Comparison of ENCODE assay signal across 8 cellular contexts in the genomic region with DNA sequence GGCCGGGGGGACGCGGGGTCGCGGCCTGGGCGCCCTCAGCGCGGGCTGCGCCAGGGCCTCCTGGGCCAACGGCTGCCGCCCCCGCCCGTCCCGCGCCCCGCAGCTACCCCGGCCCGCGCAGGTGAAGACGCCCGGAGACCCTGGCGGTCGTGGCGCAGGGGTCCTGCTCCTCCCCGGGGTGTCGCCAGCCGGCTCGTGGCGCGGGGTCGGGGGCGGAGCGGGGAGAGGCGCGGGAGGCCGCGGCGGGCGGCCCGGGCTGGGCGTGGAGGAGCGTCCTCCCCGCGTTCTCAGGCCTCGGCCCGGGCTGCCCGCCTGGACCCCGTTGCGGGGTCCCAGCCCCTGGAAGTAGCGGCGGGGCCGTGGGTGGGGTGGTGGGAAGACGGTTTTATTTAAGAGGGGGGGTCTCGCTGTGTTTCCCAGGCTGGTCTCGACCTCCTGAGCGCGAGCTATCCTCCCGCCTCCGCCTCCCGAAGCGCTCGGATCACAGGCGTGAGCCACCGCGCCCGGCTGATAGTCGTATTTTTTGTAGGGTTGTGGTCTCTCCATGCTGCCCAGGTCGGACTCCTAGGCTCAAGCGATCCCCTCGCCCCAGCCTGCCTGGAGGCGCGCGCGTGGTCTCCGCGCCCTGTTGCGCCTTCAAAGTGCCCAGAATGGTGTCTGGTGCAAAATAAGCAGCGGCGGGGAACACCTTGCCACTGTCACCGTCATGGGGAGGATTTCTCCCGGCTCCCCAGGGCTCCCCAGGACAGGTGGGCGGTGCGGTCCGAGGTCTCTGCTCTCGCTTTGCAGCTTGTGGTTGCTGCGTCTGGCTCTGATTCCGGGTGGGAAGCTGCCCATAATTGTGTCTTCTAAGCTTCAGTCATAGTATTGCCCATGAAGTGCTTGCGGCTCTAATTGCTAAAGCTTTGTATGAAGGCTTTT. TPM values are rescaled to one million over a fixed set of nuclear protein-coding genes. Genes with fewer than 3 reads are reported as not detected.
DNase-seq lines count a peak whose midpoint lies in the region; ATAC-seq, FAIRE-seq and TF ChIP-seq lines count a peak whose summit lies in the region.

No MANE protein-coding gene starts in this region.

- H3K36me3 Mint-ChIP-seq in brain = peaks cover 44% of the 10 kb centered on the region

- intact Hi-C loops in HepG2 (cut with micrococcal nuclease; ENCODE audit: unreplicated experiment) = loop anchor here (5.0 to 10.0 kb wide), 3 partner anchors 58 to 640 kb away; a partner anchor contains a TSS

- H3K36me3 ChIP-seq in SJSA1 (peaks cover 16% of the 10 kb centered on the region), HepG2 (replicated peaks in 1 of 2; ENCODE audit: control insufficient read depth in 1 of 2, insufficient read depth in 2 of 2, low read length in 2 of 2) (no peaks in the 10 kb centered on the region)

- no peak for TF ChIP-seq EP300 in A549 (IDR thresholded peaks at IDR 0.05)
- no peak for TF ChIP-seq EP300 in HepG2 (IDR thresholded peaks at IDR 0.05; ENCODE audit: low read depth in 2 of 2, low read length in 2 of 2)
- TF ChIP-seq EP300 in HepG2 (CRISPR knock-in tag; IDR thresholded peaks at IDR 0.05; ENCODE audit: borderline replicate concordance) = no peak

- no peaks in the 10 kb centered on the region for H3K9me3 ChIP-seq in A549
- no peaks in the 10 kb centered on the region for H3K9me3 ChIP-seq in SJSA1 (replicated peaks)
- no peaks in the 10 kb centered on the region for H3K9me3 ChIP-seq in HepG2 (ENCODE audit: low read length)

- TF ChIP-seq CTCF in A549 (IDR thresholded peaks at IDR 0.05) (no peak), brain (conservative IDR thresholded peaks at IDR 0.05) (no peak), HepG2 (CRISPR knock-in tag; IDR thresholded peaks at IDR 0.05) (no peak)

- DNase-seq in A549 (ENCODE audit: low read depth in 1 of 2, low spot score in 1 of 2) = peak; percentile 28 to 29
- peak in 1 of 2 experiments; percentile 24 for DNase-seq in SJSA1 (ENCODE audit: low read depth in 1 of 2, low spot score in 2 of 2)
- no peak for DNase-seq in HepG2 (ENCODE audit: low spot score)
- peak; percentile 75 for DNase-seq in stimulated activated CD8-positive, alpha-beta memory T cell treated with anti-CD3 and anti-CD28 coated beads, Interleukin-4, amount 100 ng/mL, for 48 hours

- H3K4me3 Mint-ChIP-seq in brain = peak overlapping the region; percentile 93 to 98 (median 94)

- H3K27me3 ChIP-seq in SJSA1 (replicated peaks) (no peaks in the 10 kb centered on the region), HepG2 (ENCODE audit: control insufficient read depth in 1 of 2, insufficient read depth in 2 of 2, low read length in 2 of 2) (no peaks in the 10 kb centered on the region; a peak in 1 of 5 replicates)

- TF ChIP-seq RAD21 in A549 (conservative IDR thresholded peaks at IDR 0.05 in 1 of 2, IDR thresholded peaks at IDR 0.05 in 1 of 2) = no peak
- TF ChIP-seq RAD21 in HepG2 (CRISPR knock-in tag; IDR thresholded peaks at IDR 0.05) = no peak

- H4K20me1 ChIP-seq in HepG2 (ENCODE audit: insufficient read depth, low read length) = peaks cover 34% of the 10 kb centered on the region

- CTCF ChIA-PET in A549 (lab: Yijun Ruan, JAX) (interaction anchor here (0.7 to 4.3 kb wide), 7 partner anchors 9 to 495 kb away, joined by 3 to 22 read pairs (median 4); no protein-coding TSS in a partner anchor), HepG2 (lab: Yijun Ruan, JAX; ENCODE audit: low intra/inter-chr PET ratio, low total read pairs) (no interaction called here)

- H3K9me3 Mint-ChIP-seq in brain = peaks cover 0 to 5% (median 3%) of the 10 kb centered on the region in 5 experiments

- H3K4me2 ChIP-seq in A549 (peak overlapping the region; percentile 95), HepG2 (ENCODE audit: low read depth, low read length) (peak overlapping the region; percentile 83)

- in situ Hi-C loops in HepG2 (cut with HindIII; ENCODE audit: extremely low pct_ligation_motif_present, low pct_unique_long_range_greater_than_20kb) = no loop called here

- no peak overlapping the region for H2AFZ ChIP-seq in HepG2 (ENCODE audit: low read length)

- H3K27ac ChIP-seq in A549 = peak overlapping the region; percentile 89 to 95
- 0 out of 2 replicates have a peak overlapping the region, but pooled peaks have one; percentile 10 for H3K27ac ChIP-seq in SJSA1
- H3K27ac ChIP-seq in HepG2 (ENCODE audit: extremely low read length, insufficient read depth, low read length) = peak overlapping the region; percentile 60

- peaks cover 17% of the 10 kb centered on the region for H3K4me1 ChIP-seq in A549
- peaks cover 37% of the 10 kb centered on the region for H3K4me1 ChIP-seq in SJSA1 (replicated peaks)
- peaks cover 79% of the 10 kb centered on the region for H3K4me1 ChIP-seq in HepG2 (ENCODE audit: insufficient read depth, low read length)

- H3K27me3 Mint-ChIP-seq in brain = peaks cover 6% of the 10 kb centered on the region

- peak overlapping the region; percentile 89 to 98 (median 91) for H3K27ac Mint-ChIP-seq in brain

- 6% methylated on average over 20 of the region's 88 CpGs for WGBS in A549 (ENCODE audit: missing lambda C conversion rate)
- 2% methylated on average over 9 of the region's 88 CpGs for WGBS in HepG2 (ENCODE audit: low lambda C conversion rate)

- peaks cover 49% of the 10 kb centered on the region for H3K79me2 ChIP-seq in HepG2 (ENCODE audit: insufficient read depth, low read length)

- BruUV-seq in HepG2 (replicated peaks; lab: Mats Ljungman, UMichigan) = no TSS peak

- ATAC-seq in A549 (peak; percentile 4 to 32; a peak in 1 of 6 replicates), GM18867 (IDR thresholded peaks at IDR 0.05; ENCODE audit: unreplicated experiment) (peak; percentile 10), HG03175 (IDR thresholded peaks at IDR 0.05; ENCODE audit: unreplicated experiment) (peak; percentile 7), HepG2 (peak; percentile 5; the same call in 1 of the 3 replicates), GM21367 (IDR thresholded peaks at IDR 0.05; ENCODE audit: unreplicated experiment) (no peak)

- H3K4me3 ChIP-seq in A549 = peak overlapping the region; percentile 97
- H3K4me3 ChIP-seq in SJSA1 = peak overlapping the region; percentile 93
- H3K4me3 ChIP-seq in HepG2 (replicated peaks in 1 of 3; ENCODE audit: insufficient read depth in 1 of 3, low read depth in 2 of 3, low read length in 3 of 3) = peak overlapping the region; percentile 77 to 93 (median 90)

- FAIRE-seq in A549 (lab: Jason Lieb, UNC) (no peak), HepG2 (lab: Jason Lieb, UNC) (no peak)

- peak overlapping the region; percentile 83 for H3K9ac ChIP-seq in HepG2 (ENCODE audit: insufficient read depth, low read depth, low read length)

- TF ChIP-seq POLR2A in A549 (IDR thresholded peaks at IDR 0.05; ENCODE audit: low read length) (no peak), HepG2 (IDR thresholded peaks at IDR 0.05; ENCODE audit: insufficient read depth in 1 of 2, low read depth in 2 of 2, low read length in 2 of 2) (no peak)

- peaks cover 67% of the 10 kb centered on the region for H3K4me1 Mint-ChIP-seq in brain

- POLR2A ChIA-PET in A549 (lab: Yijun Ruan, JAX) (no interaction called here), HepG2 (lab: Yijun Ruan, JAX) (interaction anchor here (0.7 to 1.1 kb wide), 2 partner anchors 84 to 141 kb away, joined by 3 read pairs; no protein-coding TSS in a partner anchor)

RNA-seq across cellular contexts. Expression of a gene that starts 15.3 kb away (rescaled TPM):
- polyA plus RNA-seq in A549 (2011; rRNA removed) (129 and 130 TPM in 2 replicates), A549 (2017; fragmentation: RNase III; extraction: RNeasy Plus Mini Kit Qiagen cat#74134 plus additional on column Dnase treatment) (55.5 to 60.7 TPM (median 57.5 TPM) in 3 replicates), brain (ENCODE audit: insufficient read depth, low read depth, low replicate concordance) (128 TPM), HepG2 (2011; rRNA removed) (126 and 140 TPM in 2 replicates)
- 121 and 125 TPM in 2 replicates for polyA plus RNA-seq in A549 (2012; cell fraction: cytosol; rRNA removed)
- 695 and 869 TPM in 2 replicates for polyA plus RNA-seq in A549 (2012; cell fraction: nucleus; rRNA removed)
- polyA minus RNA-seq in A549 (2011; rRNA and poly(A)+ RNA removed) = 108 and 152 TPM in 2 replicates
- 115 and 122 TPM in 2 replicates for total RNA-seq in SJSA1 (2014; rRNA removed; shearing (Covaris generic))
- total RNA-seq in HepG2 (2016; rRNA removed; fragmentation: Illumina TruSeq; extraction: Trizol) = 23.2 and 47.0 TPM in 2 replicates
- total RNA-seq in HepG2 (2016; cell fraction: cytosol; rRNA removed; fragmentation: Illumina TruSeq; extraction: Trizol; ENCODE audit: low read depth) = 20.5 and 20.8 TPM in 2 replicates
- 23.7 and 48.5 TPM in 2 replicates for total RNA-seq in HepG2 (2016; cell fraction: insoluble cytoplasmic fraction; rRNA removed; fragmentation: Illumina TruSeq; extraction: Trizol)
- total RNA-seq in HepG2 (2016; cell fraction: membrane; rRNA removed; fragmentation: Illumina TruSeq; extraction: Trizol) = 17.9 and 19.0 TPM in 2 replicates
- total RNA-seq in HepG2 (2016; cell fraction: nucleus; rRNA removed; fragmentation: Illumina TruSeq; extraction: Trizol) = 73.3 and 80.7 TPM in 2 replicates
- 172 and 209 TPM in 2 replicates for polyA plus RNA-seq in HepG2 (2011; cell fraction: cytosol; rRNA removed)
- polyA plus RNA-seq in HepG2 (2011; cell fraction: nucleus; rRNA removed) = 652 and 741 TPM in 2 replicates
- polyA plus RNA-seq in HepG2 (2012) = 71.5 and 75.9 TPM in 2 replicates
- 8.3 and 11.8 TPM in 2 replicates for polyA plus RNA-seq in HepG2 (2016; cell fraction: cytosol; fragmentation: Illumina TruSeq; extraction: Trizol; ENCODE audit: low read depth)
- polyA plus RNA-seq in HepG2 (2016; cell fraction: insoluble cytoplasmic fraction; fragmentation: Illumina TruSeq; extraction: Trizol; ENCODE audit: low read depth) = 18.4 and 20.2 TPM in 2 replicates
- polyA plus RNA-seq in HepG2 (2016; cell fraction: membrane; fragmentation: Illumina TruSeq; extraction: Trizol; ENCODE audit: low read depth) = 7.5 and 9.3 TPM in 2 replicates
- 160 and 177 TPM in 2 replicates for polyA plus RNA-seq in HepG2 (2016; cell fraction: nucleus; fragmentation: Illumina TruSeq; extraction: Trizol; ENCODE audit: insufficient read depth, low read depth)
- polyA minus RNA-seq in HepG2 (2011; rRNA and poly(A)+ RNA removed; ENCODE audit: low replicate concordance) = 212 and 267 TPM in 2 replicates
- 55.5 and 58.0 TPM in 2 replicates for polyA minus RNA-seq in HepG2 (2011; cell fraction: cytosol; rRNA and poly(A)+ RNA removed)
- 208 and 210 TPM in 2 replicates for polyA minus RNA-seq in HepG2 (2011; cell fraction: nucleus; rRNA and poly(A)+ RNA removed)

RNA-seq across cellular contexts. Expression of a gene that starts 59.3 kb away (rescaled TPM):
- 21.5 and 26.1 TPM in 2 replicates for polyA plus RNA-seq in A549 (2011; rRNA removed)
- 58.0 and 75.8 TPM in 2 replicates for polyA plus RNA-seq in A549 (2012; cell fraction: cytosol; rRNA removed)
- 169 and 176 TPM in 2 replicates for polyA plus RNA-seq in A549 (2012; cell fraction: nucleus; rRNA removed)
- 35.4 to 37.0 TPM (median 36.0 TPM) in 3 replicates for polyA plus RNA-seq in A549 (2017; fragmentation: RNase III; extraction: RNeasy Plus Mini Kit Qiagen cat#74134 plus additional on column Dnase treatment)
- polyA minus RNA-seq in A549 (2011; rRNA and poly(A)+ RNA removed) = 19.3 and 22.8 TPM in 2 replicates
- 35.4 and 36.1 TPM in 2 replicates for total RNA-seq in SJSA1 (2014; rRNA removed; shearing (Covaris generic))
- 37.7 TPM for polyA plus RNA-seq in brain (ENCODE audit: insufficient read depth, low read depth, low replicate concordance)
- 28.2 and 31.6 TPM in 2 replicates for total RNA-seq in HepG2 (2016; rRNA removed; fragmentation: Illumina TruSeq; extraction: Trizol)
- 7.8 and 8.0 TPM in 2 replicates for total RNA-seq in HepG2 (2016; cell fraction: cytosol; rRNA removed; fragmentation: Illumina TruSeq; extraction: Trizol; ENCODE audit: low read depth)
- 27.8 and 31.5 TPM in 2 replicates for total RNA-seq in HepG2 (2016; cell fraction: insoluble cytoplasmic fraction; rRNA removed; fragmentation: Illumina TruSeq; extraction: Trizol)
- 18.9 and 22.1 TPM in 2 replicates for total RNA-seq in HepG2 (2016; cell fraction: membrane; rRNA removed; fragmentation: Illumina TruSeq; extraction: Trizol)
- total RNA-seq in HepG2 (2016; cell fraction: nucleus; rRNA removed; fragmentation: Illumina TruSeq; extraction: Trizol) = 26.6 and 28.2 TPM in 2 replicates
- 35.2 and 44.4 TPM in 2 replicates for polyA plus RNA-seq in HepG2 (2011; rRNA removed)
- polyA plus RNA-seq in HepG2 (2011; cell fraction: cytosol; rRNA removed) = 32.6 and 49.3 TPM in 2 replicates
- polyA plus RNA-seq in HepG2 (2011; cell fraction: nucleus; rRNA removed) = 186 and 201 TPM in 2 replicates
- 33.0 and 39.4 TPM in 2 replicates for polyA plus RNA-seq in HepG2 (2012)
- 13.8 and 16.4 TPM in 2 replicates for polyA plus RNA-seq in HepG2 (2016; cell fraction: cytosol; fragmentation: Illumina TruSeq; extraction: Trizol; ENCODE audit: low read depth)
- polyA plus RNA-seq in HepG2 (2016; cell fraction: insoluble cytoplasmic fraction; fragmentation: Illumina TruSeq; extraction: Trizol; ENCODE audit: low read depth) = 49.1 and 51.2 TPM in 2 replicates
- polyA plus RNA-seq in HepG2 (2016; cell fraction: membrane; fragmentation: Illumina TruSeq; extraction: Trizol; ENCODE audit: low read depth) = 21.9 and 26.3 TPM in 2 replicates
- 111 and 112 TPM in 2 replicates for polyA plus RNA-seq in HepG2 (2016; cell fraction: nucleus; fragmentation: Illumina TruSeq; extraction: Trizol; ENCODE audit: insufficient read depth, low read depth)
- 16.3 and 17.4 TPM in 2 replicates for polyA minus RNA-seq in HepG2 (2011; rRNA and poly(A)+ RNA removed; ENCODE audit: low replicate concordance)
- polyA minus RNA-seq in HepG2 (2011; cell fraction: cytosol; rRNA and poly(A)+ RNA removed) = 9.7 and 12.6 TPM in 2 replicates
- 19.2 and 26.4 TPM in 2 replicates for polyA minus RNA-seq in HepG2 (2011; cell fraction: nucleus; rRNA and poly(A)+ RNA removed)

Comparison
In these comparisons a context has a peak if more than half of its experiments do, and no peak if none do; other contexts are left out.
1. H3K27ac ChIP-seq: peak in every context shown above with its lines; median percentile 92 in A549; 60 in HepG2; 10 in SJSA1.